ENCODE assay signal across 8 cellular contexts in the genomic region with DNA sequence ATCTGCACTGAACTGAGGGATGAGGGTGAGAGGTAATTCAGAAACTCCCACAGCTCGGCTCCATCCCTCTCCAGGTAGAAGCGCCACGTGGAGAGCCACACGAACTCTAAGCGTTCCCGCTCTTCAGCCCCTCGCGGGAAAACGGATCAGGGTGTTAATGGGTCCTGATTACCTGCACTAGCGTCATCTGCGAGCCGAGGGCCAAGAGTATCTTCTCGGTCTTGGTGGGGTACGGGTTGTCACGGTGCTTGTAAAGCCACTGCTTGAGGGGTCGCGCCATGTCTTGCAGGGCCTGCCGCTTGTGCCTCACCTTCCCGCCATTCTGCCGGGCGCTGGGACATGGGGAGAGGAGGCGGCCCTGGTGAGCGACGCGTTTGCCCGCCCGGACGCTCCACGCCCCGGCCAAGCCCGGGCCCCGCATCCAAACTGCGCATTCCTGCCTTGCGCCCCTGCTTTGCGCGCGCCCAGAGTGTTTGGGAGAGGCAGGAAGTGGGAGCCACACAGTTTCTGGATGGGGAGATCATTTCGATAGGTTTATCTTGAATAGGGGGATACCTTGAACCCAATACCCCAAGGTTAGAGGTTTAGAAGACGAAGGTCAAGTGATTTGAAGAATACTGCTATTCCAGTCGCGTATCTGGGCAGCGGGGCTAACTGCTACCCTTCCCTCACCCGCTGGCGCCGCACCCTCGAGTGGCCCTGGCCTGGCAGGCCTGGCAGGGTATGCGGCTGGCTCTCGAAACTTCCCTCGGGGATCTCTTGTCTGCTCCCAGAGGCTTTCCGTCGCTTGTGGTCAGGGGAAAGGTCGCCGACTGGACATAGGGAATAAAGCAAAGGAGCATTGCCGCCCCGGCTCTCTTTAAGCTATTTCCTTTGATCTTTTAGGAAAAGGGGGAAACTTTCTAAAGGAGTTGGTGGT. TPM values are rescaled to one million over a fixed set of nuclear protein-coding genes. Genes with fewer than 3 reads are reported as not detected.
DNase-seq lines count a peak whose midpoint lies in the region; ATAC-seq and TF ChIP-seq lines count a peak whose summit lies in the region.

No MANE protein-coding gene starts in this region.

- H3K4me3 Mint-ChIP-seq in CD4-positive, alpha-beta T cell = peak overlapping the region; percentile 83

- peak overlapping the region; percentile 92 for H2AFZ ChIP-seq in parathyroid adenoma

- H3K9me3 ChIP-seq in CD4-positive, alpha-beta T cell (ENCODE audit: control insufficient read depth, low read length) = no peaks in the 10 kb centered on the region
- H3K9me3 ChIP-seq in gastroesophageal sphincter = no peaks in the 10 kb centered on the region
- no peaks in the 10 kb centered on the region for H3K9me3 ChIP-seq in parathyroid adenoma (ENCODE audit: control insufficient read depth, low read length)

- peaks cover 38% of the 10 kb centered on the region for H3K4me1 Mint-ChIP-seq in CD4-positive, alpha-beta T cell (ENCODE audit: low read depth)

- no peak for DNase-seq in CD4-positive, alpha-beta T cell
- DNase-seq in NCI-H1436 (lab: John Stamatoyannopoulos, UW) = no peak
- DNase-seq in NCI-H1048 (lab: John Stamatoyannopoulos, UW) = no peak
- no peak for DNase-seq in anterior cingulate cortex (lab: John Stamatoyannopoulos, UW)

- peaks cover 62% of the 10 kb centered on the region for H3K27me3 ChIP-seq in CD4-positive, alpha-beta T cell (ENCODE audit: control insufficient read depth, insufficient read depth, low read length)
- H3K27me3 ChIP-seq in gastroesophageal sphincter (peaks cover 49% of the 10 kb centered on the region), parathyroid adenoma (ENCODE audit: control insufficient read depth, insufficient read depth, low read length) (peaks cover 16% of the 10 kb centered on the region)

- H3K27me3 Mint-ChIP-seq in CD4-positive, alpha-beta T cell = peaks cover 79% of the 10 kb centered on the region

- CTCF ChIA-PET in CD4-positive, alpha-beta T cell (lab: Charles Lee) = interaction anchor here (1.4 kb wide), 1 partner anchor 588 kb away, joined by 3 read pairs; no protein-coding TSS in a partner anchor

- no peak overlapping the region for H3K27ac ChIP-seq in CD4-positive, alpha-beta T cell (ENCODE audit: low read depth, low read length)
- H3K27ac ChIP-seq in gastroesophageal sphincter (peak overlapping the region in 3 of 4 donors; percentile 91 to 98 (median 95)), parathyroid adenoma (no peak overlapping the region)

- no peak for TF ChIP-seq POLR2A in gastroesophageal sphincter (IDR thresholded peaks at IDR 0.05)

- H3K27ac Mint-ChIP-seq in CD4-positive, alpha-beta T cell = no peak overlapping the region

- H3K4me1 ChIP-seq in gastroesophageal sphincter (peaks cover 0 to 55% (median 24%) of the 10 kb centered on the region in 3 donors), parathyroid adenoma (peaks cover 2% of the 10 kb centered on the region)

- H3K36me3 Mint-ChIP-seq in CD4-positive, alpha-beta T cell (ENCODE audit: low read depth) = peaks cover 4% of the 10 kb centered on the region

- TF ChIP-seq EP300 in gastroesophageal sphincter (IDR thresholded peaks at IDR 0.05) = no peak

- H3K4me2 ChIP-seq in parathyroid adenoma (ENCODE audit: low read length) = no peak overlapping the region

- POLR2A ChIA-PET in CD4-positive, alpha-beta T cell (lab: Charles Lee) = interaction anchor here (1.1 to 2.3 kb wide), 2 partner anchors 593 to 627 kb away, joined by 4 to 5 read pairs; no protein-coding TSS in a partner anchor

- no peak for ATAC-seq in CD4-positive, alpha-beta T cell (ENCODE audit: poor library complexity)
- ATAC-seq in gastroesophageal sphincter = no peak
- no peak for ATAC-seq in GM18517 (IDR thresholded peaks at IDR 0.05; ENCODE audit: unreplicated experiment)

- intact Hi-C loops in CD4-positive, alpha-beta T cell (cut with DNase I, micrococcal nuclease) = loop anchor here (1.0 to 10.0 kb wide), 8 partner anchors 237 to 641 kb away; partner anchors contain the start of gene RAB18 (in 1 of the 2)

- H3K79me2 ChIP-seq in parathyroid adenoma = no peaks in the 10 kb centered on the region

- WGBS in gastroesophageal sphincter (ENCODE audit: low coverage in 1 of 2), 2 donors = 20% methylated on average over 3 of the region's 55 CpGs; no CpG with 5 or more reads in 1 of the 2 donors

- H3K9me3 Mint-ChIP-seq in CD4-positive, alpha-beta T cell = no peaks in the 10 kb centered on the region

- H3K36me3 ChIP-seq in gastroesophageal sphincter (peaks cover 0 to 9% of the 10 kb centered on the region in 2 donors), parathyroid adenoma (ENCODE audit: control insufficient read depth, insufficient read depth, low read length) (no peaks in the 10 kb centered on the region)

- no peak for TF ChIP-seq CTCF in CD4-positive, alpha-beta T cell (IDR thresholded peaks at IDR 0.05)
- TF ChIP-seq CTCF in WI38 (IDR thresholded peaks at IDR 0.05; ENCODE audit: low read depth, low read length) = no peak
- no peak for TF ChIP-seq CTCF in gastroesophageal sphincter (IDR thresholded peaks at IDR 0.05)
- TF ChIP-seq CTCF in parathyroid adenoma (IDR thresholded peaks at IDR 0.05) = no peak

- no peak overlapping the region for H3K9ac ChIP-seq in parathyroid adenoma

- H3K4me3 ChIP-seq in WI38 (ENCODE audit: low read depth, low read length) = peak overlapping the region; percentile 60
- peak overlapping the region; percentile 69 to 70 for H3K4me3 ChIP-seq in gastroesophageal sphincter
- H3K4me3 ChIP-seq in parathyroid adenoma (ENCODE audit: low read depth, low read length) = peak overlapping the region; percentile 52

RNA-seq across cellular contexts. Expression of gene MKX, which starts 4.2 kb away (rescaled TPM):
- not detected for total RNA-seq in CD4-positive, alpha-beta T cell
- 10 to 100 TPM in 3 of 4 donors, 1 to 10 TPM in 1; 2.3 to 39.5 (median 26.5) TPM for total RNA-seq in gastroesophageal sphincter

Comparison
In these comparisons a context has a peak if more than half of its experiments do, and no peak if none do; other contexts are left out.
1. H3K27ac ChIP-seq: peak in gastroesophageal sphincter (3 of 4); none in CD4-positive, alpha-beta T cell (single experiment) and parathyroid adenoma (single experiment).
2. Peak in every context shown above with its lines, with median percentiles within 50 percentile points of each other: H3K4me3 ChIP-seq.